ENCODE assay signal across 9 cellular contexts in the genomic region with DNA sequence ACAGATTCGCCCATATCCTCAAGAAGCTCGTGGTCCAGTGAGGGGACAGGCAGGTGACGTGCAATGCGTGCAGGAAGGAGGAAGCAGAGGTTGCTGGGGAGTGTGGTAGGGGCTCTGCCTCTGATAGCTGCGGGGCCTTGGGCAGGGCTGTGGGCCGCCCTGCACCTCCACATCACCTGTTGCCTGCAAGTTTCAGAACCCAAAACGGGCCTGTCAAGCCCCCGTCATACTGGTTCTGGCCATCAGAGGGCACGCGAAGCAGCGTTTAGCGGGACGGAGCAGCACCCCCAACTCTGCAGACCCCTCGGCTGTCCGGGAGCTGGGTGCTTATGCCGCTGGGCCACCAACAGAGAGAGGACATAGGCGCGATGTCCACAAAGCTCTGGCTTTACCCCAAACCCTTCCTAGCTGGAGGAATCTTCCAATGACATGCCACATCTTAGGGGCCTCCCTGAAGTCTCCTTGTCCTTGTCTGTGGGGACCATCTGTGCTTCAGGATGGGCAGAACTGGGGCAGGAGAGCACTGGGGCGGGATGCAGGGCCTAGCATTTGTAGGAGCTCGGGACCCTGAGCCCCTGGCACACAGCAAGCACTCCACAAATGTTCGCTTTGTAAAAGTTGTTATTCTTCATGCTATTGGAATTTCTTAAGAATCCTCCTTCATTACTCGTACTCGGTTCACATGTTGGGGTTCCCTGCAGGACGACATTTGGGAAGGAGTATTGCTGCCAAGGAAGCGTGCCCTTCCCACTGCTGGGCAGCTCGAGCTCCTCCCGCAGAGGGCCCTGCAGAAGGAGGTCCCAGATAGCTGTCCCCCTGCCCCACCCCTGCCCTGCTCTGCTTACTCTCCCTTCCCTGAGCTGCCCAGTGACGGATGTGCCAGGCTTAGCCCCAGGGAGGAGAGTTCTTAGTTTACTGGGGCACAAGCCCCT.
A peak's percentile ranks its signal among the peaks of the same experiment; 100 is the strongest.
DNase-seq lines count a peak whose midpoint lies in the region; ATAC-seq and TF ChIP-seq lines count a peak whose summit lies in the region.
"Had no signal": no experiment of that assay in that cellular context is flagged by ENCODE, and none has a peak within 500 bp of the region (broad histone marks: within the 10 kb centered on the region; RNA-seq: fewer than 3 reads in every experiment).

No MANE protein-coding gene starts in this region.

- H3K27me3 Mint-ChIP-seq in T-helper 2 cell treated with Interferon-gamma antibody and Interleukin-4, amounts not matched to agents 5 μg/mL and 100 μg/mL, for 36 hours (ENCODE audit: low read depth), result peaks cover 6% of the 10 kb centered on the region

- peaks cover 2% of the 10 kb centered on the region for H3K4me1 Mint-ChIP-seq in T-helper 2 cell treated with Interferon-gamma antibody and Interleukin-4, amounts not matched to agents 5 μg/mL and 100 μg/mL, for 36 hours (ENCODE audit: low read depth)

- no peaks in the 10 kb centered on the region for H3K36me3 Mint-ChIP-seq in T-helper 2 cell treated with Interferon-gamma antibody and Interleukin-4, amounts not matched to agents 5 μg/mL and 100 μg/mL, for 36 hours (ENCODE audit: low read depth)
- H3K36me3 Mint-ChIP-seq: IgD-negative memory B cell had no signal

- no peak overlapping the region for H3K4me3 Mint-ChIP-seq in T-helper 2 cell treated with Interferon-gamma antibody and Interleukin-4, amounts not matched to agents 5 μg/mL and 100 μg/mL, for 36 hours
- H3K4me3 Mint-ChIP-seq: IgD-negative memory B cell had no signal

- no peaks in the 10 kb centered on the region for H3K9me3 Mint-ChIP-seq in T-helper 2 cell treated with Interferon-gamma antibody and Interleukin-4, amounts not matched to agents 5 μg/mL and 100 μg/mL, for 36 hours
- H3K9me3 Mint-ChIP-seq: IgD-negative memory B cell had no signal

- ATAC-seq in HG03045 (IDR thresholded peaks at IDR 0.05; ENCODE audit: unreplicated experiment), result no peak
- ATAC-seq in GM21619 (IDR thresholded peaks at IDR 0.05; ENCODE audit: unreplicated experiment), result no peak

- DNase-seq in activated CD4-positive, alpha-beta T cell treated with anti-CD3 and anti-CD28 coated beads, Interleukin-2, amount 50 U/mL, for 1 hour, result peak; percentile 23
- DNase-seq in fibroblast of pulmonary artery (ENCODE audit: low read depth) (peak; percentile 15), NCI-H1694 treated with DMSO at 0.1 percent for 48 hours (lab: John Stamatoyannopoulos, UW) (no peak)
- DNase-seq in stimulated activated CD4-positive, alpha-beta T cell treated with anti-CD3 and anti-CD28 coated beads, Interleukin-1b, Interleukin-23, amount 100 ng/mL, for 48 hours, result peak; percentile 10
- no peak for DNase-seq in T-helper 2 cell treated with Interferon-gamma antibody and Interleukin-4, amounts not matched to agents 5 μg/mL and 100 μg/mL, for 36 hours (ENCODE audit: low spot score)

- H3K4me3 ChIP-seq in fibroblast of pulmonary artery (replicated peaks; ENCODE audit: low read depth, low read length), result no peak overlapping the region

- peak; percentile 60 for TF ChIP-seq CTCF in GM12874 (IDR thresholded peaks at IDR 0.05; ENCODE audit: insufficient read depth, low read depth, low read length)
- TF ChIP-seq CTCF in fibroblast of pulmonary artery (IDR thresholded peaks at IDR 0.05; ENCODE audit: low read length, missing control alignments), result peak; percentile 53

- no peak overlapping the region for H3K27ac Mint-ChIP-seq in T-helper 2 cell treated with Interferon-gamma antibody and Interleukin-4, amounts not matched to agents 5 μg/mL and 100 μg/mL, for 36 hours

Comparison
In these comparisons a context has a peak if more than half of its experiments do, and no peak if none do; other contexts are left out.
1. DNase-seq: peak in activated CD4-positive, alpha-beta T cell treated with anti-CD3 and anti-CD28 coated beads, Interleukin-2, amount 50 U/mL, for 1 hour (single experiment), fibroblast of pulmonary artery (single experiment) and stimulated activated CD4-positive, alpha-beta T cell treated with anti-CD3 and anti-CD28 coated beads, Interleukin-1b, Interleukin-23, amount 100 ng/mL, for 48 hours (single experiment); none in T-helper 2 cell treated with Interferon-gamma antibody and Interleukin-4, amounts not matched to agents 5 μg/mL and 100 μg/mL, for 36 hours (single experiment) and NCI-H1694 treated with DMSO at 0.1 percent for 48 hours (single experiment).